8 cellular contexts compared by ENCODE assay signal in genomic region chr14:20454645-20455354, GRCh38. TPM values are rescaled to one million over a fixed set of nuclear protein-coding genes. Genes with fewer than 3 reads are reported as not detected.
DNase-seq lines count a peak whose midpoint lies in the region; ATAC-seq, FAIRE-seq and TF ChIP-seq lines count a peak whose summit lies in the region.

Gene APEX1 (plus strand): TSS chr14:20455226. CDS start chr14:20455646, 420 bp downstream.
Gene OSGEP (minus strand): TSS chr14:20454812. CDS start chr14:20454683, 129 bp downstream.

- peaks cover 26 to 60% (median 46%) of the 10 kb centered on the region in 4 experiments for H3K36me3 ChIP-seq in H1 (ENCODE audit: control insufficient read depth in 2 of 4, insufficient read depth in 4 of 4, low read length in 3 of 4)

- H2BK20ac ChIP-seq in H1 (ENCODE audit: low read length) = no peak within 1 kb of the TSS

- no peak within 1 kb of the TSS for H2BK120ac ChIP-seq in H1 (replicated peaks; ENCODE audit: low read depth, low read length)

- peak within 1 kb of the TSS; percentile 94 for H2AFZ ChIP-seq in H1 (ENCODE audit: low read length)

- peak; percentile 95 to 96 for TF ChIP-seq POLR2A in H1 (IDR thresholded peaks at IDR 0.05; ENCODE audit: control extremely low read depth in 1 of 2, low read depth in 2 of 2, low read length in 2 of 2)

- peak within 1 kb of the TSS; percentile 100 for H2BK5ac ChIP-seq in H1 (ENCODE audit: low read depth, low read length)

- TF ChIP-seq CTCF in H1 (IDR thresholded peaks at IDR 0.05; ENCODE audit: control extremely low read depth in 1 of 3, insufficient read depth in 1 of 3, low read depth in 1 of 3, low read length in 3 of 3) = no peak; a peak in 1 of 4 replicates

- H3K4me1 ChIP-seq in H1 (replicated peaks in 1 of 4; ENCODE audit: control insufficient read depth in 3 of 4, insufficient read depth in 4 of 4, low read length in 3 of 4) = peaks cover 0 to 10% (median 1%) of the 10 kb centered on the region in 4 experiments; a peak in 4 of 7 replicates

- DNase-seq in COLO668 (lab: John Stamatoyannopoulos, UW; ENCODE audit: unreplicated experiment) (peak; percentile 99), HT1080 (ENCODE audit: low read depth) (peak; percentile 98), NOMO-1 treated with DMSO at 0.1 percent for 48 hours (lab: John Stamatoyannopoulos, UW; ENCODE audit: unreplicated experiment) (peak; percentile 98), H1 (ENCODE audit: low read depth in 1 of 2, low spot score in 2 of 2) (peak; percentile 93 to 95), memory B cell (ENCODE audit: low spot score in 2 of 2) (peak; percentile 95)
- peak; percentile 87 to 91 (median 89) for DNase-seq in activated CD8-positive, alpha-beta memory T cell treated with anti-CD3 and anti-CD28 coated beads for 48 hours (ENCODE audit: low read depth in 2 of 3, low spot score in 2 of 3)
- DNase-seq in stimulated activated CD8-positive, alpha-beta memory T cell treated with anti-CD3 and anti-CD28 coated beads, Interleukin-12 subunit alpha, Interleukin-12 subunit beta, amount 100 ng/mL, for 24 hours (ENCODE audit: extremely low read depth) = peak; percentile 95

- peak within 1 kb of the TSS; percentile 1 for H3K4ac ChIP-seq in H1 (replicated peaks; ENCODE audit: insufficient read length, low read depth, low read length)

- H3K36me3 Mint-ChIP-seq in memory B cell = peaks cover 21% of the 10 kb centered on the region

- H3K4me1 Mint-ChIP-seq in memory B cell = peaks cover 5% of the 10 kb centered on the region

- no peak within 1 kb of the TSS for H3K23ac ChIP-seq in H1 (ENCODE audit: insufficient read length)

- H3K9me3 Mint-ChIP-seq in memory B cell = no peaks in the 10 kb centered on the region

- H4K91ac ChIP-seq in H1 (replicated peaks; ENCODE audit: insufficient read length, low read length) = peak within 1 kb of the TSS; percentile 81

- no peaks in the 10 kb centered on the region for H3K27me3 Mint-ChIP-seq in memory B cell

- H3K27me3 ChIP-seq in H1 (replicated peaks in 1 of 4; ENCODE audit: control insufficient read depth in 3 of 4, extremely low read depth in 1 of 4, insufficient read depth in 3 of 4, low read length in 3 of 4) = no peaks in the 10 kb centered on the region

- H4K5ac ChIP-seq in H1 (ENCODE audit: insufficient read length, low read depth, low read length) = peak within 1 kb of the TSS; percentile 80

- peak within 1 kb of the TSS; percentile 87; the same call in 1 of the 2 replicates for H4K8ac ChIP-seq in H1 (ENCODE audit: extremely low read depth, insufficient read depth, low read length)

- H3K14ac ChIP-seq in H1 (ENCODE audit: insufficient read length) = no peak within 1 kb of the TSS

- peak within 1 kb of the TSS; percentile 100; the same call in 1 of the 2 replicates for H2BK15ac ChIP-seq in H1 (ENCODE audit: low read length)

- 3% methylated on average over 44 of the region's 44 CpGs; no CpG with 5 or more reads in 1 of the 2 experiments for WGBS in H1 (ENCODE audit: extremely low coverage in 1 of 2, insufficient coverage in 1 of 2, insufficient read length in 1 of 2, insufficient replicate concordance in 2 of 2, low coverage in 1 of 2, low lambda C conversion rate in 2 of 2, missing lambda C conversion rate in 1 of 2), 2 experiments

- peak within 1 kb of the TSS; percentile 96 to 100 (median 98) for H3K9ac ChIP-seq in H1 (replicated peaks in 1 of 4; ENCODE audit: extremely low read depth in 1 of 4, low read depth in 3 of 4, low read length in 3 of 4)

- POLR2A ChIA-PET in H1 (lab: Charles Lee; ENCODE audit: partially characterized antibody) = interaction anchor here (0.6 to 5.5 kb wide), 40 partner anchors 10 to 227 kb away, joined by 3 to 88 read pairs (median 5); partner anchors contain the start of genes KLHL33, PARP2, PNP and TEP1

- no peak within 1 kb of the TSS for H3K4me3 Mint-ChIP-seq in memory B cell

- peak; percentile 92 for FAIRE-seq in H1 (lab: Jason Lieb, UNC)

- H3K18ac ChIP-seq in H1 (ENCODE audit: extremely low read depth, low read length) = peak within 1 kb of the TSS; percentile 97

- no peaks in the 10 kb centered on the region for H3K9me3 ChIP-seq in H1 (ENCODE audit: insufficient read depth in 2 of 2, low read depth in 1 of 2, low read length in 1 of 2)

- ATAC-seq in GM21360 (IDR thresholded peaks at IDR 0.05; ENCODE audit: unreplicated experiment) (peak; percentile 83), memory B cell (ENCODE audit: low read depth) (peak; percentile 84)

- H3K27ac ChIP-seq in H1 (ENCODE audit: low read depth, low read length) = peak within 1 kb of the TSS; percentile 99

- peak within 1 kb of the TSS; percentile 86 to 95 (median 90) for H3K4me3 ChIP-seq in H1 (ENCODE audit: extremely low read depth in 1 of 4, insufficient read depth in 2 of 4, low read depth in 3 of 4, low read length in 4 of 4)

- peaks cover 3 to 39% of the 10 kb centered on the region in 2 experiments for H3K79me2 ChIP-seq in H1 (ENCODE audit: control insufficient read depth in 1 of 2, insufficient read depth in 2 of 2, low read length in 2 of 2)

- H3K27ac Mint-ChIP-seq in memory B cell = no peak within 1 kb of the TSS

- H3K79me1 ChIP-seq in H1 (ENCODE audit: low read depth, low read length) = 0 out of 2 replicates have a peak, but pooled peaks cover 4% of the 10 kb centered on the region

- TF ChIP-seq RAD21 in H1 (IDR thresholded peaks at IDR 0.05 in 1 of 2, conservative IDR thresholded peaks at IDR 0.05 in 1 of 2; ENCODE audit: low read depth in 2 of 2, low read length in 2 of 2) = peak; percentile 5 to 13; a peak in 2 of 4 replicates

- H2AK5ac ChIP-seq in H1 (ENCODE audit: low read depth, low read length) = peak within 1 kb of the TSS; percentile 94; the same call in 1 of the 2 replicates

- H3K4me2 ChIP-seq in H1 (ENCODE audit: insufficient read depth in 1 of 2, low read depth in 2 of 2, low read length in 2 of 2) = peak within 1 kb of the TSS; percentile 74 to 79

- H4K20me1 ChIP-seq in H1 (replicated peaks in 1 of 2; ENCODE audit: control insufficient read depth in 1 of 2, insufficient read depth in 2 of 2, low read length in 2 of 2) = peaks cover 0 to 5% of the 10 kb centered on the region in 2 experiments

- peak within 1 kb of the TSS; percentile 99 for H2BK12ac ChIP-seq in H1 (ENCODE audit: low read depth, low read length)

- CTCF ChIA-PET in H1 (lab: Charles Lee; ENCODE audit: partially characterized antibody) = interaction anchor here (0.5 to 3.7 kb wide), 9 partner anchors 8 to 152 kb away, joined by 3 to 9 read pairs (median 3); partner anchors contain the start of gene TEP1

- H3K23me2 ChIP-seq in H1 (ENCODE audit: low read depth, low read length) = peaks cover 8% of the 10 kb centered on the region

- H3K56ac ChIP-seq in H1 (replicated peaks; ENCODE audit: insufficient read length, low read depth, low read length) = peak within 1 kb of the TSS; percentile 81

- no peak for TF ChIP-seq EP300 in H1 (IDR thresholded peaks at IDR 0.05; ENCODE audit: borderline replicate concordance in 1 of 2, low read depth in 2 of 2, low read length in 2 of 2)

TF ChIP-seq in H1, 55 proteins besides CTCF, POLR2A, EP300 and RAD21 (continues in another document):
- TF ChIP-seq ZNF274 (IDR thresholded peaks at IDR 0.05; ENCODE audit: borderline replicate concordance, extremely low read depth, low read length) = no peak
- TF ChIP-seq SIX5 (IDR thresholded peaks at IDR 0.05; ENCODE audit: low read depth, low read length) = no peak
- TF ChIP-seq TCF12 (IDR thresholded peaks at IDR 0.05; ENCODE audit: low read depth, low read length) = no peak
- TF ChIP-seq EGR1 (IDR thresholded peaks at IDR 0.05; ENCODE audit: borderline replicate concordance, low read depth, low read length) = peak; percentile 46; the same call in 1 of the 2 replicates
- TF ChIP-seq SUZ12 (IDR thresholded peaks at IDR 0.05; ENCODE audit: low read length) = no peak
- TF ChIP-seq GABPA (IDR thresholded peaks at IDR 0.05; ENCODE audit: borderline replicate concordance, insufficient read depth, low read length) = no peak
- no peak for TF ChIP-seq BCL11A (IDR thresholded peaks at IDR 0.05; ENCODE audit: low read depth in 2 of 2, low read length in 2 of 2)
- peak; percentile 34; the same call in 1 of the 2 replicates for TF ChIP-seq CREB1 (IDR thresholded peaks at IDR 0.05)
- no peak for TF ChIP-seq RFX5 (IDR thresholded peaks at IDR 0.05; ENCODE audit: borderline replicate concordance, low read depth, low read length)
- no peak; the same call in 1 of the 2 replicates for TF ChIP-seq NRF1 (IDR thresholded peaks at IDR 0.05; ENCODE audit: low read depth, low read length)
- no peak for TF ChIP-seq CHD1 (IDR thresholded peaks at IDR 0.05; ENCODE audit: low read depth, low read length)

RNA-seq across cellular contexts. Expression of gene APEX1, which starts in this region (rescaled TPM):
- total RNA-seq in HT1080 (2014; rRNA removed; shearing (Covaris generic)) = 139 and 207 TPM in 2 replicates
- polyA plus RNA-seq in HT1080 (2015; cell fraction: cytosol; rRNA removed) = 275 and 314 TPM in 2 replicates
- polyA plus RNA-seq in HT1080 (2015; cell fraction: nucleus; rRNA removed) = 298 and 316 TPM in 2 replicates
- 384 and 404 TPM in 2 replicates for total RNA-seq in H1 (2021; fragmentation: NEBNext Ultra II Directional; extraction: Animal tissue kit (Norgen Biotek cat#: 25700))
- 663 and 700 TPM in 2 replicates for polyA plus RNA-seq in H1 (2011; rRNA removed)
- 569 TPM for polyA plus RNA-seq in H1 (2011; cell fraction: cytosol; rRNA removed)
- 419 TPM for polyA plus RNA-seq in H1 (2011; cell fraction: nucleus; rRNA removed)
- polyA plus RNA-seq in H1 (2012, experiment 1 of 2) = 386 to 452 TPM (median 414 TPM) in 4 replicates
- 452 TPM for polyA plus RNA-seq in H1 (2012, experiment 2 of 2)
- 438 TPM for polyA plus RNA-seq in H1 (2013, experiment 1 of 2)
- polyA plus RNA-seq in H1 (2013, experiment 2 of 2) = 437 TPM
- 469 and 561 TPM in 2 replicates for polyA minus RNA-seq in H1 (2011; rRNA and poly(A)+ RNA removed)
- 148 TPM for polyA minus RNA-seq in H1 (2011; cell fraction: cytosol; rRNA and poly(A)+ RNA removed)
- polyA minus RNA-seq in H1 (2011; cell fraction: nucleus; rRNA and poly(A)+ RNA removed) = 103 TPM

RNA-seq across cellular contexts. Expression of gene OSGEP, which starts in this region (rescaled TPM):
- total RNA-seq in HT1080 (2014; rRNA removed; shearing (Covaris generic)) = 50.1 and 52.1 TPM in 2 replicates
- polyA plus RNA-seq in HT1080 (2015; cell fraction: cytosol; rRNA removed) = 42.3 and 45.3 TPM in 2 replicates
- 56.2 and 65.1 TPM in 2 replicates for polyA plus RNA-seq in HT1080 (2015; cell fraction: nucleus; rRNA removed)
- total RNA-seq in H1 (2021; fragmentation: NEBNext Ultra II Directional; extraction: Animal tissue kit (Norgen Biotek cat#: 25700)) = 34.4 and 42.3 TPM in 2 replicates
- 78.6 and 89.5 TPM in 2 replicates for polyA plus RNA-seq in H1 (2011; rRNA removed)
- 81.4 TPM for polyA plus RNA-seq in H1 (2011; cell fraction: cytosol; rRNA removed)
- polyA plus RNA-seq in H1 (2011; cell fraction: nucleus; rRNA removed) = 102 TPM
- 37.4 to 45.8 TPM (median 40.8 TPM) in 4 replicates for polyA plus RNA-seq in H1 (2012, experiment 1 of 2)
- polyA plus RNA-seq in H1 (2012, experiment 2 of 2) = 15.9 TPM
- polyA plus RNA-seq in H1 (2013, experiment 1 of 2) = 24.0 TPM
- polyA plus RNA-seq in H1 (2013, experiment 2 of 2) = 22.1 TPM
- polyA minus RNA-seq in H1 (2011; rRNA and poly(A)+ RNA removed) = 54.5 and 58.5 TPM in 2 replicates
- polyA minus RNA-seq in H1 (2011; cell fraction: cytosol; rRNA and poly(A)+ RNA removed) = 28.7 TPM
- polyA minus RNA-seq in H1 (2011; cell fraction: nucleus; rRNA and poly(A)+ RNA removed) = 83.8 TPM

Comparison
In these comparisons a context has a peak if more than half of its experiments do, and no peak if none do; other contexts are left out.
1. Peak in every context shown above with its lines: DNase-seq, ATAC-seq, H3K4me3 ChIP-seq and H3K27ac ChIP-seq.